Comparison of ENCODE assay signal across 8 cellular contexts in the genomic region with DNA sequence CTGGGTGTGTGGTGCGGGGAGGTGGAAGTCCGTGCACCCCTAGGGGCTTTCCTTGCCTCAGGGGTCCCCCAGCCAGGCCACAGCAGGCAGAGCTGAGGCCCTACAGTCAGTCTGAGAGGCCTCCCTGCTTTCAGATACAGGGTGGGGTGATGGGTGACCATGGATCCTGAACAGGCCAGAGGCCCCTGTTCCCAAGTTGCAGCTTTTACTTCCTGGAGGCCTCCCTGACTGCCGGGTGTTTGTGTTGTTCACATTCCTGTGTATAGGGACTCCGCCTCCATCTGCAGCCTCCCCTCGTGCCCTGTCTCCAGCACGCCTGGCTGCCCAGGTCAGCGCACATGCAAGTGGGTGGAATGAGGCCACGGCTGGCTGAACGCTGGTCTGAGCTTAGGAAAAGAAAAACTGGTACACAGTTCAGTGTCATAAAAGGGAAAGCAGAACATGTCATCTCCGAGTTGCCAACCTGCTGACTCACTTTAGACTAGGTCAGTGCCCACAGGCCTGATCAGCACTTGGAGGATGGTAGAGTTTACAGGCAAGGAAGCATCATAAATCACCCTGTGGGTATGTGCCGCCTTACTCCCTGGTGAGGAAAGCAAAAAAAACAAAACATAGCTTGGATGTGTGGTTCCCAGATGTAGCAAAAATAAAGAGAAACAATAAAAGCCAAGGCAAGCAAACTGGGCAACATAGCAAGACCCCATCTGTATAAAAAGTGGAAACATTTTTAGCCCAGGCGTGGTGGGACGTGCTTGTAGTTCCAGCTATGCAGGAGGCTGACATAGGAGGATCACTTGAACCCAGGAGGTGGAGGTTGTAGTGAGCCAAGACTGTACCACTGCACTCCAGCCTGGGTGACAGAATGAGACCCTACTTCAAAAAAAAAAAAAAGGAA. TPM values are rescaled to one million over a fixed set of nuclear protein-coding genes. Genes with fewer than 3 reads are reported as not detected.
DNase-seq lines count a peak whose midpoint lies in the region; ATAC-seq and TF ChIP-seq lines count a peak whose summit lies in the region.

No MANE protein-coding gene starts in this region.

- no peak overlapping the region for H3K27ac Mint-ChIP-seq in T-helper 17 cell

- H3K4me3 Mint-ChIP-seq in T-helper 17 cell: no peak overlapping the region

- H3K27ac ChIP-seq in right atrium auricular region (peak overlapping the region; percentile 75 to 80), suprapubic skin (peak overlapping the region; percentile 7), ovary (no peak overlapping the region)

- TF ChIP-seq CTCF in right atrium auricular region (IDR thresholded peaks at IDR 0.05) (no peak), suprapubic skin (IDR thresholded peaks at IDR 0.05) (no peak), ovary (IDR thresholded peaks at IDR 0.05) (no peak)

- TF ChIP-seq POLR2A in suprapubic skin (IDR thresholded peaks at IDR 0.05): no peak
- no peak for TF ChIP-seq POLR2A in ovary (IDR thresholded peaks at IDR 0.05)

- H3K9me3 ChIP-seq in right atrium auricular region (no peaks in the 10 kb centered on the region), suprapubic skin (no peaks in the 10 kb centered on the region), T-helper 17 cell (ENCODE audit: control insufficient read depth, low read length, poor library complexity, severe bottlenecking) (no peaks in the 10 kb centered on the region), ovary (no peaks in the 10 kb centered on the region)

- H3K27me3 ChIP-seq in right atrium auricular region: no peaks in the 10 kb centered on the region
- no peaks in the 10 kb centered on the region for H3K27me3 ChIP-seq in suprapubic skin
- H3K27me3 ChIP-seq in ovary: no peaks in the 10 kb centered on the region

- intact Hi-C loops in ovary (cut with DNase I): no loop called here

- no peak for ATAC-seq in T-helper 17 cell

- H3K4me3 ChIP-seq in right atrium auricular region (no peak overlapping the region), suprapubic skin (no peak overlapping the region), ovary (no peak overlapping the region)

- 60% methylated on average over 12 of the region's 13 CpGs for whole genome bisulfite sequencing in suprapubic skin
- 58 to 63% (median 63%) methylated on average over 13 of the region's 13 CpGs for WGBS in ovary, 3 donors

- peaks cover 0 to 22% of the 10 kb centered on the region in 2 donors for H3K4me1 ChIP-seq in right atrium auricular region
- peaks cover 14% of the 10 kb centered on the region for H3K4me1 ChIP-seq in suprapubic skin
- no peaks in the 10 kb centered on the region for H3K4me1 ChIP-seq in ovary (ENCODE audit: insufficient read depth)

- H3K27me3 Mint-ChIP-seq in T-helper 17 cell: no peaks in the 10 kb centered on the region

- TF ChIP-seq EP300 in suprapubic skin (IDR thresholded peaks at IDR 0.05): no peak
- TF ChIP-seq EP300 in ovary (IDR thresholded peaks at IDR 0.05): no peak

- H3K4me1 Mint-ChIP-seq in T-helper 17 cell: peaks cover 13% of the 10 kb centered on the region

- no peaks in the 10 kb centered on the region for H3K36me3 Mint-ChIP-seq in T-helper 17 cell (ENCODE audit: low read depth)

- DNase-seq in NCI-H510A treated with DMSO at 0.1 percent for 48 hours (lab: John Stamatoyannopoulos, UW) (peak; percentile 35), NCI-H510A (lab: John Stamatoyannopoulos, UW) (no peak), RPMI7951 (ENCODE audit: low read depth) (peak; percentile 76), right atrium auricular region (ENCODE audit: low spot score) (no peak), suprapubic skin (ENCODE audit: low spot score in 2 of 2) (no peak), T-helper 17 cell (no peak), ovary (no peak)
- no peak for DNase-seq in stimulated activated CD4-positive, alpha-beta T cell treated with anti-CD3 and anti-CD28 coated beads, Interleukin-2, amount 100 ng/mL, for 24 hours

- peaks cover 51% of the 10 kb centered on the region for H3K36me3 ChIP-seq in right atrium auricular region
- peaks cover 53% of the 10 kb centered on the region for H3K36me3 ChIP-seq in suprapubic skin
- H3K36me3 ChIP-seq in ovary: no peaks in the 10 kb centered on the region

RNA-seq across cellular contexts. Expression of a gene that starts 6.2 kb away (rescaled TPM):
- 22.6 and 23.9 TPM in 2 replicates for total RNA-seq in RPMI7951 (2014; rRNA removed; shearing (Covaris generic))
- total RNA-seq in right atrium auricular region: 10 to 100 TPM; 28.9 to 51.0 TPM
- total RNA-seq in suprapubic skin: 100 to 1,000 TPM in 1 of 4 donors, 10 to 100 TPM in 3; 31.5 to 167 (median 49.0) TPM
- total RNA-seq in T-helper 17 cell: 100 to 1,000 TPM; 148 to 171 TPM
- 10 to 100 TPM in 3 of 7 donors, 1 to 10 TPM in 4; 5.5 to 14.4 (median 9.0) TPM for total RNA-seq in ovary
- polyA plus RNA-seq in ovary: 10 to 100 TPM in 1 of 2 donors, 1 to 10 TPM in 1; 3.1 to 11.5 TPM

RNA-seq across cellular contexts. Expression of a gene that starts 13.0 kb away (rescaled TPM):
- 23.0 and 24.4 TPM in 2 replicates for total RNA-seq in RPMI7951 (2014; rRNA removed; shearing (Covaris generic))
- 10 to 100 TPM; 28.3 to 29.1 TPM for total RNA-seq in right atrium auricular region
- total RNA-seq in suprapubic skin: 10 to 100 TPM; 11.2 to 26.6 (median 23.6) TPM
- 1 to 10 TPM; 6.6 to 7.4 TPM for total RNA-seq in T-helper 17 cell
- total RNA-seq in ovary: 10 to 100 TPM in 3 of 7 donors, 1 to 10 TPM in 4; 7.7 to 18.4 (median 9.7) TPM
- polyA plus RNA-seq in ovary: 10 to 100 TPM in 1 of 2 donors, 1 to 10 TPM in 1; 7.3 to 12.4 TPM

RNA-seq across cellular contexts. Expression of a gene that starts 22.2 kb away (rescaled TPM):
- total RNA-seq in RPMI7951 (2014; rRNA removed; shearing (Covaris generic)): 0.24 TPM in 1 of 2 replicates, not detected in the other
- total RNA-seq in right atrium auricular region (1 to 10 TPM in 1 of 2 donors, under 1 TPM in 1; 0.59 to 1.2 TPM), suprapubic skin (100 to 1,000 TPM in 2 of 4 donors, 10 to 100 TPM in 2; 77.0 to 133 (median 99.7) TPM), T-helper 17 cell (under 1 TPM; 0.10 to 0.16 TPM), ovary (10 to 100 TPM in 1 of 7 donors, 1 to 10 TPM in 4, under 1 TPM in 2; 0.68 to 13.8 (median 2.1) TPM)
- polyA plus RNA-seq in ovary: under 1 TPM; 0.17 to 0.44 TPM

RNA-seq across cellular contexts. Expression of a gene that starts 52.6 kb away (rescaled TPM):
- total RNA-seq in RPMI7951 (2014; rRNA removed; shearing (Covaris generic)): 15.1 and 17.9 TPM in 2 replicates
- 1 to 10 TPM; 6.8 to 8.6 TPM for total RNA-seq in right atrium auricular region
- total RNA-seq in suprapubic skin: 10 to 100 TPM in 2 of 4 donors, 1 to 10 TPM in 2; 8.8 to 18.1 (median 10.1) TPM
- 10 to 100 TPM; 35.3 to 36.0 TPM for total RNA-seq in T-helper 17 cell
- 10 to 100 TPM in 6 of 7 donors, 1 to 10 TPM in 1; 8.9 to 20.7 (median 17.6) TPM for total RNA-seq in ovary
- 10 to 100 TPM in 1 of 2 donors, 1 to 10 TPM in 1; 8.7 to 18.3 TPM for polyA plus RNA-seq in ovary

RNA-seq across cellular contexts. Expression of a gene that starts 52.7 kb away (rescaled TPM):
- 23.3 and 30.8 TPM in 2 replicates for total RNA-seq in RPMI7951 (2014; rRNA removed; shearing (Covaris generic))
- total RNA-seq in right atrium auricular region: 10 to 100 TPM; 24.5 to 35.7 TPM
- total RNA-seq in suprapubic skin: 100 to 1,000 TPM in 1 of 4 donors, 10 to 100 TPM in 3; 38.8 to 101 (median 69.9) TPM
- 10 to 100 TPM; 55.2 to 59.4 TPM for total RNA-seq in T-helper 17 cell
- 10 to 100 TPM; 27.8 to 43.4 (median 37.8) TPM for total RNA-seq in ovary
- polyA plus RNA-seq in ovary: 10 to 100 TPM; 35.8 to 42.2 TPM

Comparison
In these comparisons a context has a peak if more than half of its experiments do, and no peak if none do; other contexts are left out.
1. DNase-seq: peak in NCI-H510A treated with DMSO at 0.1 percent for 48 hours (single experiment) and RPMI7951 (single experiment); none in NCI-H510A (single experiment), right atrium auricular region (single experiment), suprapubic skin (0 of 2), T-helper 17 cell (0 of 3), stimulated activated CD4-positive, alpha-beta T cell treated with anti-CD3 and anti-CD28 coated beads, Interleukin-2, amount 100 ng/mL, for 24 hours (0 of 2) and ovary (0 of 5).
2. H3K27ac ChIP-seq: peak in right atrium auricular region (2 of 2) and suprapubic skin (single experiment); none in ovary (0 of 2).
3. RNA of a gene that starts 22.2 kb away (total RNA-seq): 77.0 to 133 TPM in suprapubic skin; 0.68 to 13.8 TPM in ovary, 0.59 to 1.2 TPM in right atrium auricular region, 0.24 TPM in RPMI7951 and 0.10 to 0.16 TPM in T-helper 17 cell; every median in the first group is over 4 times any median in the second.